Comparison of ENCODE assay signal across 10 cellular contexts in the genomic region with DNA sequence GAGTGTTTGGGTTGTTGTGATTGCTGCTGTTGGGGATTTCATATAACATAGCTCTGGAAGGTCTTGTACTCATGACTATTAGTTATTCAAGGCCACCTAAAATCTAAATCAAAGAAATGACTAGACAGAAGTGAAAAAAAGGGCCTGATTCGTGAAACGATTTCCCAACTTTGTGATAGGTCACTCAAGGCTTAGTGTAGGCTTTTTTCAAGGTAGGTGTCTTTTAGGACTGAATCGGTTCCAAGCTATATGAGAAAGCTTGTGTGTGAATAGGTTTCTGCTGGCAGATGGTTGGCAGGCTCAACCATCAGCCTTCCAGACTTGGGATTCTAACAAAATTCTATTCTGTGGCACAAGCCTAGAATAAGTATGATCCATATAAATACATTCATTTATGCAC.
DNase-seq lines count a peak whose midpoint lies in the region; ATAC-seq and TF ChIP-seq lines count a peak whose summit lies in the region.
"Had no signal": no experiment of that assay in that cellular context is flagged by ENCODE, and none has a peak within 500 bp of the region (broad histone marks: within the 10 kb centered on the region; RNA-seq: fewer than 3 reads in every experiment).

No MANE protein-coding gene starts in this region.

- TF ChIP-seq CTCF in H9 (conservative IDR thresholded peaks at IDR 0.05) (no peak), brain (conservative IDR thresholded peaks at IDR 0.05) (no peak), lung (IDR thresholded peaks at IDR 0.05; ENCODE audit: control extremely low read depth, extremely low read depth) (no peak)

- H3K79me2 ChIP-seq in H9 (ENCODE audit: insufficient read depth, low read length): peaks cover 1% of the 10 kb centered on the region; the same call in 1 of the 2 replicates

- H3K9me3 ChIP-seq in H9 (ENCODE audit: control insufficient read depth, low read depth, low read length) (no peaks in the 10 kb centered on the region), lung (ENCODE audit: control insufficient read depth in 2 of 2, insufficient read depth in 1 of 2, low read length in 1 of 2) (no peaks in the 10 kb centered on the region)

- H3K14ac ChIP-seq in H9 (ENCODE audit: insufficient read depth, low read length): no peak overlapping the region

- H3K4ac ChIP-seq in H9 (ENCODE audit: low read depth, low read length): no peak overlapping the region

- H3K4me1 ChIP-seq in H9 (ENCODE audit: insufficient read depth, low read length) (peaks cover 6% of the 10 kb centered on the region; the same call in 1 of the 2 replicates), lung (ENCODE audit: control insufficient read depth in 2 of 2, insufficient read depth in 2 of 2, low read length in 2 of 2) (peaks cover 2 to 12% of the 10 kb centered on the region in 2 donors)

- H3K23ac ChIP-seq in H9 (ENCODE audit: insufficient read length, low read depth, low read length): no peak overlapping the region

- H3K56ac ChIP-seq in H9 (ENCODE audit: insufficient read length, low read depth, low read length): no peak overlapping the region

- H3K27ac Mint-ChIP-seq in H9: peak overlapping the region in 2 of 3 experiments; percentile 29 to 33; a peak in 1 of 7 replicates
- H3K27ac Mint-ChIP-seq in brain: peak overlapping the region in 4 of 5 experiments; percentile 21 to 95 (median 80)
- H3K27ac Mint-ChIP-seq in activated naive CD4-positive, alpha-beta T cell treated with anti-CD3 and anti-CD28 coated beads, Interleukin-2, amount 50 U/mL, for 72 hours: no peak overlapping the region
- H3K27ac Mint-ChIP-seq in activated naive CD4-positive, alpha-beta T cell treated with anti-CD3 and anti-CD28 coated beads, Interleukin-2, amount 10 ng/mL, durations not matched to agents 7 days and 5 days: no peak overlapping the region

- no peaks in the 10 kb centered on the region for H3K79me1 ChIP-seq in H9 (ENCODE audit: insufficient read depth, low read depth, low read length, poor library complexity, severe bottlenecking)

- H2BK5ac ChIP-seq in H9 (ENCODE audit: insufficient read length, low read length): no peak overlapping the region

- H2BK20ac ChIP-seq in H9 (ENCODE audit: low read depth, low read length, poor library complexity, severe bottlenecking): no peak overlapping the region

- no peak overlapping the region for H4K8ac ChIP-seq in H9 (replicated peaks; ENCODE audit: insufficient read length, low read depth, low read length)

- H3K27ac ChIP-seq in H9 (ENCODE audit: insufficient read length, low read depth, low read length): no peak overlapping the region
- H3K27ac ChIP-seq in lung (ENCODE audit: low read depth in 1 of 2, low read length in 1 of 2): peak overlapping the region; percentile 67 to 75
- peak overlapping the region; percentile 60 for H3K27ac ChIP-seq in substantia nigra (ENCODE audit: low read depth, low read length, poor library complexity, severe bottlenecking)

- H3K36me3 Mint-ChIP-seq in H9 (ENCODE audit: insufficient read depth in 1 of 3, low read depth in 3 of 3) (peaks cover 0 to 17% (median 6%) of the 10 kb centered on the region in 3 experiments; a peak in 4 of 7 replicates), brain (peaks cover 46% of the 10 kb centered on the region)
- no peaks in the 10 kb centered on the region for H3K36me3 Mint-ChIP-seq in activated naive CD4-positive, alpha-beta T cell treated with anti-CD3 and anti-CD28 coated beads, Interleukin-2, amount 50 U/mL, for 72 hours
- H3K36me3 Mint-ChIP-seq in activated naive CD4-positive, alpha-beta T cell treated with anti-CD3 and anti-CD28 coated beads, Interleukin-2, amount 10 ng/mL, durations not matched to agents 7 days and 5 days: no peaks in the 10 kb centered on the region

- DNase-seq in H9 (no peak), lung (ENCODE audit: low spot score) (no peak), substantia nigra (lab: John Stamatoyannopoulos, UW) (peak in 1 of 49 donors; percentile 8), activated T-cell treated with anti-CD3 and anti-CD28 coated beads for 4 hours (no peak)
- no peak for DNase-seq in activated naive CD4-positive, alpha-beta T cell treated with anti-CD3 and anti-CD28 coated beads, Interleukin-2, amount 50 U/mL, for 72 hours (ENCODE audit: low spot score in 2 of 2)
- no peak for DNase-seq in activated naive CD4-positive, alpha-beta T cell treated with anti-CD3 and anti-CD28 coated beads, Interleukin-2, amount 10 ng/mL, durations not matched to agents 7 days and 5 days
- DNase-seq: activated T-cell treated with anti-CD3 and anti-CD28 coated beads, Interleukin-2, amount 50 U/mL, for 1 hour; Karpas-422 had no signal

- no peaks in the 10 kb centered on the region for H4K20me1 ChIP-seq in H9 (ENCODE audit: control insufficient read depth, insufficient read depth, insufficient read length)

- no peak overlapping the region for H2AFZ ChIP-seq in H9 (ENCODE audit: low read length)

- no peaks in the 10 kb centered on the region for H3K27me3 ChIP-seq in H9 (ENCODE audit: insufficient read depth, low read length)
- no peaks in the 10 kb centered on the region for H3K27me3 ChIP-seq in lung (ENCODE audit: control insufficient read depth, insufficient read depth)

- H3K4me3 Mint-ChIP-seq in H9: no peak overlapping the region
- peak overlapping the region in 1 of 5 experiments; percentile 10 for H3K4me3 Mint-ChIP-seq in brain
- no peak overlapping the region for H3K4me3 Mint-ChIP-seq in activated naive CD4-positive, alpha-beta T cell treated with anti-CD3 and anti-CD28 coated beads, Interleukin-2, amount 10 ng/mL, durations not matched to agents 7 days and 5 days

- no peak overlapping the region for H2BK12ac ChIP-seq in H9 (ENCODE audit: insufficient read length, low read depth, low read length)

- no CpG with 5 or more reads among the region's 3 CpGs for WGBS in H9 (ENCODE audit: extremely low coverage, insufficient read length, low lambda C conversion rate)
- 87 to 94% methylated on average over 3 of the region's 3 CpGs for WGBS in lung, 2 donors

- H3K4me3 ChIP-seq in lung: no peak overlapping the region

- no peak overlapping the region for H3K18ac ChIP-seq in H9 (ENCODE audit: insufficient read length, low read depth, low read length)

- no peak overlapping the region for H3K9ac ChIP-seq in H9 (ENCODE audit: extremely low read depth, insufficient read length, low read length)

- H2BK15ac ChIP-seq in H9 (ENCODE audit: low read depth, low read length): no peak overlapping the region

- no peak overlapping the region for H4K5ac ChIP-seq in H9 (ENCODE audit: insufficient read length, low read depth, low read length)

- ATAC-seq in lung (ENCODE audit: insufficient read depth, low FRiP score) (no peak), HG03520 (IDR thresholded peaks at IDR 0.05; ENCODE audit: unreplicated experiment) (no peak)
- no peak for ATAC-seq in activated naive CD4-positive, alpha-beta T cell treated with anti-CD3 and anti-CD28 coated beads, Interleukin-2, amount 50 U/mL, for 72 hours

- no peak overlapping the region for H3K4me2 ChIP-seq in H9 (ENCODE audit: insufficient read depth, insufficient read length, low read length)

- H3K4me1 Mint-ChIP-seq in H9: peaks cover 49 to 50% of the 10 kb centered on the region in 2 experiments
- peaks cover 27% of the 10 kb centered on the region for H3K4me1 Mint-ChIP-seq in brain
- H3K4me1 Mint-ChIP-seq in activated naive CD4-positive, alpha-beta T cell treated with anti-CD3 and anti-CD28 coated beads, Interleukin-2, amount 10 ng/mL, durations not matched to agents 7 days and 5 days: no peaks in the 10 kb centered on the region

- H3K23me2 ChIP-seq in H9 (ENCODE audit: insufficient read length, low read depth, low read length, poor library complexity, severe bottlenecking): no peaks in the 10 kb centered on the region

- H2BK120ac ChIP-seq in H9 (ENCODE audit: low read depth, low read length, poor library complexity, severe bottlenecking): no peak overlapping the region

- CTCF ChIA-PET in activated naive CD4-positive, alpha-beta T cell treated with anti-CD3 and anti-CD28 coated beads, Interleukin-2, amount 10 ng/mL, durations not matched to agents 7 days and 5 days (lab: Charles Lee): no interaction called here

- H3K36me3 ChIP-seq in lung (ENCODE audit: control insufficient read depth in 2 of 2, insufficient read depth in 2 of 2, low read length in 2 of 2): no peaks in the 10 kb centered on the region

- H3K9me3 Mint-ChIP-seq in H9 (peaks cover 10 to 12% of the 10 kb centered on the region in 2 experiments), brain (peaks cover 22 to 33% (median 28%) of the 10 kb centered on the region in 5 experiments)
- H3K9me3 Mint-ChIP-seq in activated naive CD4-positive, alpha-beta T cell treated with anti-CD3 and anti-CD28 coated beads, Interleukin-2, amount 50 U/mL, for 72 hours: no peaks in the 10 kb centered on the region
- H3K9me3 Mint-ChIP-seq in activated naive CD4-positive, alpha-beta T cell treated with anti-CD3 and anti-CD28 coated beads, Interleukin-2, amount 10 ng/mL, durations not matched to agents 7 days and 5 days: no peaks in the 10 kb centered on the region

- H3K27me3 Mint-ChIP-seq in H9 (ENCODE audit: low read depth): no peaks in the 10 kb centered on the region
- H3K27me3 Mint-ChIP-seq in brain: peaks cover 4% of the 10 kb centered on the region
- peaks cover 4% of the 10 kb centered on the region for H3K27me3 Mint-ChIP-seq in activated naive CD4-positive, alpha-beta T cell treated with anti-CD3 and anti-CD28 coated beads, Interleukin-2, amount 10 ng/mL, durations not matched to agents 7 days and 5 days

- H4K91ac ChIP-seq in H9 (ENCODE audit: insufficient read length, low read depth, low read length): no peak overlapping the region

- H3T11ph ChIP-seq in H9 (ENCODE audit: low read length): no peak overlapping the region

- H2AK5ac ChIP-seq in H9 (ENCODE audit: insufficient read length, low read length): no peak overlapping the region

Comparison
In these comparisons a context has a peak if more than half of its experiments do, and no peak if none do; other contexts are left out.
1. H3K27ac Mint-ChIP-seq: peak in H9 (2 of 3) and brain (4 of 5); none in activated naive CD4-positive, alpha-beta T cell treated with anti-CD3 and anti-CD28 coated beads, Interleukin-2, amount 50 U/mL, for 72 hours (0 of 2) and activated naive CD4-positive, alpha-beta T cell treated with anti-CD3 and anti-CD28 coated beads, Interleukin-2, amount 10 ng/mL, durations not matched to agents 7 days and 5 days (single experiment).